In the genomic region with DNA sequence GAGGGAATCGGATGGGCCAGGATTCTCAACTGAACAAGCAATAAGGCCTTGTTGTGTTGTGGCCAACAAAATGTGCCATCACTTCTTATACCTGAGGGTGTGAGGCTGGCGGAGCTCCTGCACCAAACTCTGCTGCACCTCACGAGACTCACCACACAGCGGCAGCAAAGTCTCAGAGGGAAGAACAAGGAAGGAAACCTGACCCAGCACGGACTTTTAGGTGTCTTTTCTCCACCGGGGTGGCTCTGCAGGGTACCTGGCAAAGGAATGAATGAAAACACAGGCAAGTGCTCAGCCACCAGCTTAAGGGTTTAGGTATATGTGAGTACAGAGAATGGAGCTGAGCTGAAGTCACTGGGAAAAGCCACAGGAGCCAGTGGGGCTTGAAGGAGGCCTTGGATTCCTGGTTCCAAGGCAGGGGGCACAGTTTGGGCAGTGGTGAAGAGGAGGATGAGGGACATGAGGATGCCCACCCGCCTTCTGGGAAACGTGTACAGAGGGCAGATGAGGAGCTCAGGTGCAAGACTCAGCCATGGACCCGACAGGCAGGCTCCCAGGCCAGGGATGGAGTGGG, we compare ENCODE assay signal across 8 cellular contexts. TPM values are rescaled to one million over a fixed set of nuclear protein-coding genes. Genes with fewer than 3 reads are reported as not detected.
DNase-seq lines count a peak whose midpoint lies in the region; ATAC-seq and TF ChIP-seq lines count a peak whose summit lies in the region.

No MANE protein-coding gene starts in this region.

- H3K27ac Mint-ChIP-seq in activated naive CD8-positive, alpha-beta T cell treated with anti-CD3 and anti-CD28 coated beads for 36 hours, result no peak overlapping the region

- no peak overlapping the region for H3K4me3 ChIP-seq in AG04450 (ENCODE audit: low read depth, low read length)

- DNase-seq in AG04450 (ENCODE audit: low read depth, low spot score), result no peak
- peak; percentile 64 for DNase-seq in NCI-H345 (lab: John Stamatoyannopoulos, UW)
- DNase-seq in activated naive CD8-positive, alpha-beta T cell treated with anti-CD3 and anti-CD28 coated beads for 36 hours, result peak; percentile 26
- peak; percentile 68 for DNase-seq in iPS DF 4.7 (ENCODE audit: extremely low read depth, low spot score)
- DNase-seq in stimulated activated CD4-positive, alpha-beta T cell treated with anti-CD3 and anti-CD28 coated beads, TNF-alpha, amount 100 ng/mL, for 48 hours (ENCODE audit: low read depth in 3 of 3), result peak in 2 of 3 donors; percentile 15 to 17
- no peak for DNase-seq in dedifferentiated amniotic fluid mesenchymal stem cell (ENCODE audit: extremely low spot score)

- CTCF ChIA-PET in AG04450 (lab: Charles Lee), result interaction anchor here (0.8 to 1.2 kb wide), 5 partner anchors 10 to 200 kb away, joined by 3 to 5 read pairs (median 3); no protein-coding TSS in a partner anchor

- no peak overlapping the region for H3K4me3 Mint-ChIP-seq in activated naive CD8-positive, alpha-beta T cell treated with anti-CD3 and anti-CD28 coated beads for 36 hours

- TF ChIP-seq CTCF in AG04450 (IDR thresholded peaks at IDR 0.05; ENCODE audit: low read depth, low read length) (peak; percentile 68), GM12874 (IDR thresholded peaks at IDR 0.05; ENCODE audit: insufficient read depth, low read depth, low read length) (peak; percentile 71)

- no peaks in the 10 kb centered on the region for H3K9me3 ChIP-seq in AG04450 (ENCODE audit: control insufficient read depth, insufficient read depth, low read length)

- peak; percentile 92 for ATAC-seq in HG02973 (IDR thresholded peaks at IDR 0.05; ENCODE audit: unreplicated experiment)

- H3K27me3 Mint-ChIP-seq in activated naive CD8-positive, alpha-beta T cell treated with anti-CD3 and anti-CD28 coated beads for 36 hours, result no peaks in the 10 kb centered on the region

- no peaks in the 10 kb centered on the region for H3K27me3 ChIP-seq in AG04450 (ENCODE audit: control insufficient read depth, insufficient read depth, low read length)

- H3K27ac ChIP-seq in AG04450 (ENCODE audit: low read depth, low read length), result no peak overlapping the region

- POLR2A ChIA-PET in AG04450 (lab: Yijun Ruan, JAX), result no interaction called here

- no peaks in the 10 kb centered on the region for H3K36me3 Mint-ChIP-seq in activated naive CD8-positive, alpha-beta T cell treated with anti-CD3 and anti-CD28 coated beads for 36 hours

- H3K4me1 Mint-ChIP-seq in activated naive CD8-positive, alpha-beta T cell treated with anti-CD3 and anti-CD28 coated beads for 36 hours, result no peaks in the 10 kb centered on the region

- no peaks in the 10 kb centered on the region for H3K9me3 Mint-ChIP-seq in activated naive CD8-positive, alpha-beta T cell treated with anti-CD3 and anti-CD28 coated beads for 36 hours

RNA-seq across cellular contexts. Expression of gene HSD3B1, which starts 31.1 kb away (rescaled TPM):
- polyA plus RNA-seq in AG04450 (2011; rRNA removed), result not detected in 2 replicates
- polyA minus RNA-seq in AG04450 (2011; rRNA and poly(A)+ RNA removed), result not detected in 2 replicates
- total RNA-seq in activated naive CD8-positive, alpha-beta T cell treated with anti-CD3 and anti-CD28 coated beads for 36 hours, result not detected

Comparison
In these comparisons a context has a peak if more than half of its experiments do, and no peak if none do; other contexts are left out.
1. DNase-seq: peak in NCI-H345 (single experiment), activated naive CD8-positive, alpha-beta T cell treated with anti-CD3 and anti-CD28 coated beads for 36 hours (single experiment), iPS DF 4.7 (single experiment) and stimulated activated CD4-positive, alpha-beta T cell treated with anti-CD3 and anti-CD28 coated beads, TNF-alpha, amount 100 ng/mL, for 48 hours (2 of 3); none in AG04450 (single experiment) and dedifferentiated amniotic fluid mesenchymal stem cell (single experiment).